9 cellular contexts compared by ENCODE assay signal in the genomic region with DNA sequence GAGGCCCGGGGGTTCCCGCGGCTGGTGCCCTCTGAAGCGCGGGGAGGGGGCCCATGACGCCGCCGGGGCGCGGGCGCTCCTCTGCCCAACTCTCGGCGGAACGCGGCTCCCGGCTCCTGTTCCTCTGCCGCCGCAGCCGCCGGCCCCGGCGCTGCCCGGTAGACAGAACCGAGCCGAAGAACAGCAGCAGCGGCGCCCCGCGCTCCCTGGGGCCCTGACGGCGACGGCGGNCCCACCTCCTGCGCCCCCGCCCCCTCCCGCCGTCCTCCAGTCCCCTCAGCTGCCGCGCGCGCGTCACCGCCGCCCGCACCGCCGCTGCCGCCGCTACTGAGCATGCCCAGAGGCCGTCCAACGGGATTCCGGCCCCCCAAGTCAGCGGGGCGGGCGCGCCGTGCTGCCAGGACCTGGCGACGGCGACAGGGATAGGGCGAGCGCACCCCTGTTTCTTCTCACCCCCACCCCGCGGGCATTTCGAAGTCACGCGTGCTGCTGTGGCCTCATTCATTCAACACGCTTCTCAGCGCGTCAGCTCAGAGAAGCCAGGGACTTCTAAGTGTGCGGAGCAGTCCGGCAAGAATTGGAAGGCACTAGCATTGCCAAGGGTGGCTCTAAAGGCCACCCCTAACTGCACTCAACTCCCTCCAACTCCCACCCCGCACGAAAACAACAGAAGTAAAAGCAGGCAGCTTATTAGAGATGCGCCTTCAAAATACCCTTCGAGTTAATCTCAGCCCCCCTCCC. TPM values are rescaled to one million over a fixed set of nuclear protein-coding genes. Genes with fewer than 3 reads are reported as not detected.
DNase-seq lines count a peak whose midpoint lies in the region; ATAC-seq, FAIRE-seq and TF ChIP-seq lines count a peak whose summit lies in the region.
"Had no signal": no experiment of that assay in that cellular context is flagged by ENCODE, and none has a peak within 500 bp of the region (broad histone marks: within the 10 kb centered on the region; RNA-seq: fewer than 3 reads in every experiment).

A gene (minus strand): TSS at position 182 of the 741 bp plus-strand sequence. CDS start 283 bp downstream, outside the sequence.

- peak within 1 kb of the TSS; percentile 94 for H3K4me3 ChIP-seq in coronary artery
- peak within 1 kb of the TSS; percentile 74 to 88 (median 83) for H3K4me3 ChIP-seq in HepG2 (replicated peaks in 1 of 3; ENCODE audit: insufficient read depth in 1 of 3, low read depth in 2 of 3, low read length in 3 of 3)

- peak; percentile 36 for ATAC-seq in HG03378 (IDR thresholded peaks at IDR 0.05; ENCODE audit: unreplicated experiment)
- ATAC-seq in HepG2 = peak; percentile 78

- H3K9me3 Mint-ChIP-seq in activated CD4-positive, alpha-beta T cell treated with anti-CD3 and anti-CD28 coated beads, Interleukin-2, amount 10 ng/mL, durations not matched to agents 7 days and 5 days = no peaks in the 10 kb centered on the region

- peaks cover 70% of the 10 kb centered on the region for H3K79me2 ChIP-seq in HepG2 (ENCODE audit: insufficient read depth, low read length)

- CTCF ChIA-PET in activated CD4-positive, alpha-beta T cell treated with anti-CD3 and anti-CD28 coated beads, Interleukin-2, amount 10 ng/mL, durations not matched to agents 7 days and 5 days (lab: Charles Lee) = no interaction called here
- CTCF ChIA-PET in HepG2 (lab: Yijun Ruan, JAX; ENCODE audit: low intra/inter-chr PET ratio, low total read pairs) = no interaction called here

- TF ChIP-seq POLR2A in GM19099 (IDR thresholded peaks at IDR 0.05; ENCODE audit: extremely low read depth, insufficient read length, low read depth) (peak; percentile 66), HepG2 (IDR thresholded peaks at IDR 0.05; ENCODE audit: insufficient read depth in 1 of 2, low read depth in 2 of 2, low read length in 2 of 2) (peak; percentile 42 to 69; a peak in 3 of 4 replicates)

- TF ChIP-seq CTCF in coronary artery (IDR thresholded peaks at IDR 0.05) (no peak), HepG2 (CRISPR knock-in tag; IDR thresholded peaks at IDR 0.05) (no peak; the same call in 1 of the 2 replicates)

- peak; percentile 95 for DNase-seq in Ammon's horn (ENCODE audit: low spot score)
- peak; percentile 53 to 91 for DNase-seq in NCI-H526 (lab: John Stamatoyannopoulos, UW)
- peak; percentile 94 for DNase-seq in activated CD4-positive, alpha-beta T cell treated with anti-CD3 and anti-CD28 coated beads, Interleukin-2, amount 10 ng/mL, durations not matched to agents 7 days and 5 days
- peak; percentile 96 for DNase-seq in coronary artery (ENCODE audit: low spot score)
- DNase-seq in HepG2 (ENCODE audit: low spot score) = peak; percentile 84
- peak; percentile 93 for DNase-seq in stimulated activated CD4-positive, alpha-beta T cell treated with anti-CD3 and anti-CD28 coated beads, Interleukin-4, amount 100 ng/mL, for 1 hour

- in situ Hi-C loops in HepG2 (cut with HindIII; ENCODE audit: extremely low pct_ligation_motif_present, low pct_unique_long_range_greater_than_20kb) = no loop called here

- intact Hi-C loops in HepG2 (cut with micrococcal nuclease; ENCODE audit: unreplicated experiment) = loop anchor here (2.0 to 5.0 kb wide), 2 partner anchors 51 to 67 kb away; a partner anchor contains a TSS

- H3K36me3 Mint-ChIP-seq in activated CD4-positive, alpha-beta T cell treated with anti-CD3 and anti-CD28 coated beads, Interleukin-2, amount 10 ng/mL, durations not matched to agents 7 days and 5 days (ENCODE audit: low read depth) = peaks cover 5% of the 10 kb centered on the region

- H3K4me3 Mint-ChIP-seq in activated CD4-positive, alpha-beta T cell treated with anti-CD3 and anti-CD28 coated beads, Interleukin-2, amount 10 ng/mL, durations not matched to agents 7 days and 5 days = peak within 1 kb of the TSS; percentile 99

- peak within 1 kb of the TSS; percentile 80 for H2AFZ ChIP-seq in HepG2 (ENCODE audit: low read length)

- peak within 1 kb of the TSS; percentile 97 for H3K4me2 ChIP-seq in HepG2 (ENCODE audit: low read depth, low read length)

- peaks cover 8% of the 10 kb centered on the region; the same call in 1 of the 2 replicates for H4K20me1 ChIP-seq in HepG2 (ENCODE audit: insufficient read depth, low read length)

- H3K4me1 Mint-ChIP-seq in activated CD4-positive, alpha-beta T cell treated with anti-CD3 and anti-CD28 coated beads, Interleukin-2, amount 10 ng/mL, durations not matched to agents 7 days and 5 days = peaks cover 48% of the 10 kb centered on the region

- no peak for FAIRE-seq in HepG2 (lab: Jason Lieb, UNC)
- FAIRE-seq: colon had no signal

- peak within 1 kb of the TSS; percentile 98 for H3K27ac Mint-ChIP-seq in activated CD4-positive, alpha-beta T cell treated with anti-CD3 and anti-CD28 coated beads, Interleukin-2, amount 10 ng/mL, durations not matched to agents 7 days and 5 days

- BruUV-seq in HepG2 (replicated peaks; lab: Mats Ljungman, UMichigan) = no TSS peak

- peak within 1 kb of the TSS; percentile 90 to 98 for H3K27ac ChIP-seq in coronary artery
- peak within 1 kb of the TSS; percentile 92 for H3K27ac ChIP-seq in HepG2 (ENCODE audit: extremely low read length, insufficient read depth, low read length)

- no peaks in the 10 kb centered on the region for H3K27me3 Mint-ChIP-seq in activated CD4-positive, alpha-beta T cell treated with anti-CD3 and anti-CD28 coated beads, Interleukin-2, amount 10 ng/mL, durations not matched to agents 7 days and 5 days

- POLR2A ChIA-PET in activated CD4-positive, alpha-beta T cell treated with anti-CD3 and anti-CD28 coated beads, Interleukin-2, amount 10 ng/mL, durations not matched to agents 7 days and 5 days (lab: Charles Lee) = interaction anchor here (0.6 kb wide), 1 partner anchor 117 kb away, joined by 3 read pairs; no protein-coding TSS in a partner anchor
- POLR2A ChIA-PET in HepG2 (lab: Yijun Ruan, JAX) = interaction anchor here (1.0 to 3.9 kb wide), 5 partner anchors 27 to 1640 kb away, joined by 3 to 33 read pairs (median 3); a partner anchor contains a TSS

- TF ChIP-seq EP300 in HepG2 (IDR thresholded peaks at IDR 0.05; ENCODE audit: low read depth in 2 of 2, low read length in 2 of 2) (no peak), HepG2 (CRISPR knock-in tag; IDR thresholded peaks at IDR 0.05; ENCODE audit: borderline replicate concordance) (no peak)

- TF ChIP-seq RAD21 in HepG2 (CRISPR knock-in tag; IDR thresholded peaks at IDR 0.05) = no peak

- H3K36me3 ChIP-seq in HepG2 (replicated peaks in 1 of 2; ENCODE audit: control insufficient read depth in 1 of 2, insufficient read depth in 2 of 2, low read length in 2 of 2) = 0 out of 5 replicates have a peak, but pooled peaks cover 0 to 2% of the 10 kb centered on the region in 2 experiments

- 5% methylated on average over 16 of the region's 76 CpGs for WGBS in HepG2 (ENCODE audit: low lambda C conversion rate)

- no peaks in the 10 kb centered on the region for H3K9me3 ChIP-seq in HepG2 (ENCODE audit: low read length)

- no peaks in the 10 kb centered on the region; a peak in 1 of 5 replicates for H3K27me3 ChIP-seq in HepG2 (ENCODE audit: control insufficient read depth in 1 of 2, insufficient read depth in 2 of 2, low read length in 2 of 2)

- H3K9ac ChIP-seq in HepG2 (ENCODE audit: insufficient read depth, low read depth, low read length) = peak within 1 kb of the TSS; percentile 89

- peaks cover 43% of the 10 kb centered on the region for H3K4me1 ChIP-seq in HepG2 (ENCODE audit: insufficient read depth, low read length)

TF ChIP-seq in HepG2, 621 proteins besides CTCF, POLR2A, EP300 and RAD21 (continues in another document):
- TF ChIP-seq ZNF331 (CRISPR knock-in tag; IDR thresholded peaks at IDR 0.05) (0 out of 2 replicates have a peak, but pooled peaks have one; percentile 16), RBFOX2 (IDR thresholded peaks at IDR 0.05; ENCODE audit: low read depth, low read length) (peak; percentile 71), BORCS8-MEF2B (CRISPR knock-in tag; IDR thresholded peaks at IDR 0.05) (peak; percentile 85), AKAP8 (CRISPR knock-in tag; IDR thresholded peaks at IDR 0.05) (0 out of 2 replicates have a peak, but pooled peaks have one; percentile 28)

RNA-seq across cellular contexts. Expression of the gene that starts here (rescaled TPM):
- total RNA-seq in activated CD4-positive, alpha-beta T cell treated with anti-CD3 and anti-CD28 coated beads, Interleukin-2, amount 10 ng/mL, durations not matched to agents 7 days and 5 days = 1 to 10 TPM; 4.8 to 5.7 TPM
- total RNA-seq in HepG2 (2016; rRNA removed; fragmentation: Illumina TruSeq; extraction: Trizol) = 3.9 and 5.4 TPM in 2 replicates
- total RNA-seq in HepG2 (2016; cell fraction: cytosol; rRNA removed; fragmentation: Illumina TruSeq; extraction: Trizol; ENCODE audit: low read depth) = 0.44 and 0.51 TPM in 2 replicates
- total RNA-seq in HepG2 (2016; cell fraction: insoluble cytoplasmic fraction; rRNA removed; fragmentation: Illumina TruSeq; extraction: Trizol) = 3.8 and 5.4 TPM in 2 replicates
- total RNA-seq in HepG2 (2016; cell fraction: membrane; rRNA removed; fragmentation: Illumina TruSeq; extraction: Trizol) = 2.6 and 2.8 TPM in 2 replicates
- total RNA-seq in HepG2 (2016; cell fraction: nucleus; rRNA removed; fragmentation: Illumina TruSeq; extraction: Trizol) = 3.9 and 4.0 TPM in 2 replicates
- polyA plus RNA-seq in HepG2 (2011; rRNA removed) = 1.9 and 2.7 TPM in 2 replicates
- 0.94 and 1.5 TPM in 2 replicates for polyA plus RNA-seq in HepG2 (2011; cell fraction: cytosol; rRNA removed)
- 1.1 and 1.4 TPM in 2 replicates for polyA plus RNA-seq in HepG2 (2011; cell fraction: nucleus; rRNA removed)
- 4.4 and 4.5 TPM in 2 replicates for polyA plus RNA-seq in HepG2 (2012)
- 0.15 and 0.28 TPM in 2 replicates for polyA plus RNA-seq in HepG2 (2016; cell fraction: cytosol; fragmentation: Illumina TruSeq; extraction: Trizol; ENCODE audit: low read depth)
- 5.5 and 5.6 TPM in 2 replicates for polyA plus RNA-seq in HepG2 (2016; cell fraction: insoluble cytoplasmic fraction; fragmentation: Illumina TruSeq; extraction: Trizol; ENCODE audit: low read depth)
- polyA plus RNA-seq in HepG2 (2016; cell fraction: membrane; fragmentation: Illumina TruSeq; extraction: Trizol; ENCODE audit: low read depth) = 1.2 and 1.3 TPM in 2 replicates
- polyA plus RNA-seq in HepG2 (2016; cell fraction: nucleus; fragmentation: Illumina TruSeq; extraction: Trizol; ENCODE audit: insufficient read depth, low read depth) = 4.1 TPM in 2 replicates
- polyA minus RNA-seq in HepG2 (2011; rRNA and poly(A)+ RNA removed; ENCODE audit: low replicate concordance) = 1.8 and 2.6 TPM in 2 replicates
- polyA minus RNA-seq in HepG2 (2011; cell fraction: cytosol; rRNA and poly(A)+ RNA removed) = 5.4 and 6.8 TPM in 2 replicates
- polyA minus RNA-seq in HepG2 (2011; cell fraction: nucleus; rRNA and poly(A)+ RNA removed) = 11.6 and 14.8 TPM in 2 replicates

Comparison
In these comparisons a context has a peak if more than half of its experiments do, and no peak if none do; other contexts are left out.
1. Peak in every context shown above with its lines: DNase-seq, ATAC-seq, H3K4me3 ChIP-seq and H3K27ac ChIP-seq.